8 cellular contexts compared by ENCODE assay signal in genomic region chr19:1490020-1490310, GRCh38. TPM values are rescaled to one million over a fixed set of nuclear protein-coding genes. Genes with fewer than 3 reads are reported as not detected.
DNase-seq lines count a peak whose midpoint lies in the region; ATAC-seq and TF ChIP-seq lines count a peak whose summit lies in the region.

No MANE protein-coding gene starts in this region.

- H3K27me3 ChIP-seq in GM23248 (replicated peaks; ENCODE audit: insufficient read depth) (no peaks in the 10 kb centered on the region), WERI-Rb-1 (ENCODE audit: insufficient read depth, low read depth, severe bottlenecking) (no peaks in the 10 kb centered on the region), hepatocyte (no peaks in the 10 kb centered on the region)

- no peak for ATAC-seq in HG03108 (IDR thresholded peaks at IDR 0.05; ENCODE audit: unreplicated experiment)
- no peak for ATAC-seq in GM21367 (IDR thresholded peaks at IDR 0.05; ENCODE audit: unreplicated experiment)

- in situ Hi-C loops in GM23248 (cut with MboI) = no loop called here

- H3K4me3 ChIP-seq in GM23248 (peak overlapping the region; percentile 72), WERI-Rb-1 (ENCODE audit: low read depth, low read length) (peak overlapping the region; percentile 56), hepatocyte (peak overlapping the region; percentile 62), skin epidermis (peak overlapping the region; percentile 31 to 61 (median 45))

- H3K79me2 ChIP-seq in GM23248 (ENCODE audit: insufficient read depth) (no peaks in the 10 kb centered on the region), hepatocyte (peaks cover 10% of the 10 kb centered on the region)

- DNase-seq in GM23248 (no peak), WERI-Rb-1 (no peak), hepatocyte (ENCODE audit: low spot score) (no peak), H4 (ENCODE audit: low spot score) (no peak), SK-N-DZ (ENCODE audit: low spot score) (no peak)

- H3K9me2 ChIP-seq in GM23248 (ENCODE audit: insufficient read depth) (no peaks in the 10 kb centered on the region), hepatocyte (replicated peaks; ENCODE audit: insufficient read depth) (no peaks in the 10 kb centered on the region)

- peak overlapping the region; percentile 76 for H3K4me2 ChIP-seq in GM23248 (ENCODE audit: unreplicated experiment)
- peak overlapping the region; percentile 74 for H3K4me2 ChIP-seq in hepatocyte

- H2AFZ ChIP-seq in GM23248 = peak overlapping the region; percentile 89
- peak overlapping the region; percentile 44 for H2AFZ ChIP-seq in hepatocyte

- TF ChIP-seq CTCF in WERI-Rb-1 (IDR thresholded peaks at IDR 0.05; ENCODE audit: low read depth, low read length) = no peak
- TF ChIP-seq CTCF in hepatocyte (IDR thresholded peaks at IDR 0.05; ENCODE audit: poor library complexity) = no peak

- H3F3A ChIP-seq in GM23248 (ENCODE audit: insufficient read depth) = no peaks in the 10 kb centered on the region

- no peaks in the 10 kb centered on the region for H3K36me3 ChIP-seq in GM23248 (ENCODE audit: low read depth)
- no peaks in the 10 kb centered on the region for H3K36me3 ChIP-seq in WERI-Rb-1
- no peaks in the 10 kb centered on the region for H3K36me3 ChIP-seq in hepatocyte (replicated peaks; ENCODE audit: insufficient read depth, low read depth)

- H3K27ac ChIP-seq in GM23248 (peak overlapping the region; percentile 45), WERI-Rb-1 (peak overlapping the region; percentile 93), hepatocyte (peak overlapping the region; percentile 86), skin epidermis (peak overlapping the region in 17 of 21 experiments; percentile 24 to 71 (median 52))

- H4K20me1 ChIP-seq in GM23248 (ENCODE audit: insufficient read depth) (no peaks in the 10 kb centered on the region), hepatocyte (ENCODE audit: insufficient read depth, poor library complexity, severe bottlenecking) (no peaks in the 10 kb centered on the region)

- H3K4me1 ChIP-seq in GM23248 (ENCODE audit: insufficient read depth) (no peaks in the 10 kb centered on the region), hepatocyte (ENCODE audit: insufficient read depth) (peaks cover 21% of the 10 kb centered on the region)

- 1 to 6% methylated on average over 12 to 15 of the region's 15 CpGs for WGBS in GM23248 (ENCODE audit: low coverage in 1 of 2, low lambda C conversion rate in 2 of 2, missing lambda C conversion rate in 2 of 2), 2 experiments
- 0% methylated on average over 11 of the region's 15 CpGs for WGBS in hepatocyte (ENCODE audit: low lambda C conversion rate, missing lambda C conversion rate)

- H3K9me3 ChIP-seq in GM23248 (ENCODE audit: low read depth) (no peaks in the 10 kb centered on the region), WERI-Rb-1 (ENCODE audit: severe bottlenecking) (no peaks in the 10 kb centered on the region), hepatocyte (ENCODE audit: low read depth) (no peaks in the 10 kb centered on the region)

- H3K9ac ChIP-seq in GM23248 = peak overlapping the region; percentile 73

RNA-seq across cellular contexts. Expression of gene PCSK4, which starts 0.2 kb away (rescaled TPM):
- 0.13 and 0.76 TPM in 2 replicates for total RNA-seq in GM23248 (2014; rRNA removed; shearing (Covaris generic))
- polyA plus RNA-seq in GM23248 (2016; fragmentation: Nextera tagmentation; extraction: Ambion mirVana) (0.28 and 0.43 TPM in 2 replicates), hepatocyte (9.6 and 16.2 TPM in 2 replicates)
- 2.8 and 7.7 TPM in 2 replicates for total RNA-seq in hepatocyte
- total RNA-seq in H4 (2014; rRNA removed; shearing (Covaris generic)) = 0.31 TPM in 1 of 2 replicates, not detected in the other
- polyA plus RNA-seq in SK-N-DZ (2014; cell fraction: cytosol; rRNA removed) = 2.4 and 2.9 TPM in 2 replicates
- polyA plus RNA-seq in SK-N-DZ (2014; cell fraction: nucleus; rRNA removed) = 50.0 and 68.3 TPM in 2 replicates

RNA-seq across cellular contexts. Expression of gene REEP6, which starts 1.0 kb away (rescaled TPM):
- 2.9 and 3.0 TPM in 2 replicates for total RNA-seq in GM23248 (2014; rRNA removed; shearing (Covaris generic))
- 4.0 and 4.3 TPM in 2 replicates for polyA plus RNA-seq in GM23248 (2016; fragmentation: Nextera tagmentation; extraction: Ambion mirVana)
- 80.8 and 88.9 TPM in 2 replicates for total RNA-seq in hepatocyte
- 179 and 218 TPM in 2 replicates for polyA plus RNA-seq in hepatocyte
- total RNA-seq in H4 (2014; rRNA removed; shearing (Covaris generic)) = 0.92 and 1.2 TPM in 2 replicates
- polyA plus RNA-seq in SK-N-DZ (2014; cell fraction: cytosol; rRNA removed) = 4.8 TPM in 2 replicates
- polyA plus RNA-seq in SK-N-DZ (2014; cell fraction: nucleus; rRNA removed) = 2.1 and 5.5 TPM in 2 replicates

RNA-seq across cellular contexts. Expression of gene C19orf25, which starts 10.9 kb away (rescaled TPM):
- 35.9 and 40.2 TPM in 2 replicates for total RNA-seq in GM23248 (2014; rRNA removed; shearing (Covaris generic))
- polyA plus RNA-seq in GM23248 (2016; fragmentation: Nextera tagmentation; extraction: Ambion mirVana) (33.2 and 34.7 TPM in 2 replicates), hepatocyte (43.6 and 65.0 TPM in 2 replicates)
- total RNA-seq in hepatocyte = 36.3 and 36.4 TPM in 2 replicates
- 7.9 and 10.5 TPM in 2 replicates for total RNA-seq in H4 (2014; rRNA removed; shearing (Covaris generic))
- 93.7 and 103 TPM in 2 replicates for polyA plus RNA-seq in SK-N-DZ (2014; cell fraction: cytosol; rRNA removed)
- polyA plus RNA-seq in SK-N-DZ (2014; cell fraction: nucleus; rRNA removed) = 79.3 and 86.8 TPM in 2 replicates

RNA-seq across cellular contexts. Expression of gene ADAMTSL5, which starts 22.9 kb away (rescaled TPM):
- total RNA-seq in GM23248 (2014; rRNA removed; shearing (Covaris generic)) = 21.1 and 31.7 TPM in 2 replicates
- polyA plus RNA-seq in GM23248 (2016; fragmentation: Nextera tagmentation; extraction: Ambion mirVana) (19.3 and 23.3 TPM in 2 replicates), hepatocyte (33.6 and 45.5 TPM in 2 replicates)
- total RNA-seq in hepatocyte = 8.3 and 11.2 TPM in 2 replicates
- total RNA-seq in H4 (2014; rRNA removed; shearing (Covaris generic)) = 0.72 and 1.8 TPM in 2 replicates
- 0.14 and 0.74 TPM in 2 replicates for polyA plus RNA-seq in SK-N-DZ (2014; cell fraction: cytosol; rRNA removed)
- polyA plus RNA-seq in SK-N-DZ (2014; cell fraction: nucleus; rRNA removed) = not detected in 2 replicates

RNA-seq across cellular contexts. Expression of gene PLK5, which starts 33.9 kb away (rescaled TPM):
- total RNA-seq in GM23248 (2014; rRNA removed; shearing (Covaris generic)) = not detected in 2 replicates
- not detected in 2 replicates for polyA plus RNA-seq in GM23248 (2016; fragmentation: Nextera tagmentation; extraction: Ambion mirVana)
- total RNA-seq in hepatocyte = not detected in 2 replicates
- polyA plus RNA-seq in hepatocyte = 0.12 and 0.53 TPM in 2 replicates
- total RNA-seq in H4 (2014; rRNA removed; shearing (Covaris generic)) = not detected in 2 replicates
- not detected in 2 replicates for polyA plus RNA-seq in SK-N-DZ (2014; cell fraction: cytosol; rRNA removed)
- 0.21 and 0.23 TPM in 2 replicates for polyA plus RNA-seq in SK-N-DZ (2014; cell fraction: nucleus; rRNA removed)

Comparison
In these comparisons a context has a peak if more than half of its experiments do, and no peak if none do; other contexts are left out.
1. RNA of gene REEP6, which starts 1.0 kb away (total RNA-seq): 80.8 to 88.9 TPM in hepatocyte; 2.9 to 3.0 TPM in GM23248 and 0.92 to 1.2 TPM in H4; every median in the first group is over 10 times any median in the second.
2. Peak in every context shown above with its lines, with median percentiles within 50 percentile points of each other: H3K27ac ChIP-seq and H3K4me3 ChIP-seq.